Comparison of ENCODE assay signal across 18 cellular contexts in the genomic region with DNA sequence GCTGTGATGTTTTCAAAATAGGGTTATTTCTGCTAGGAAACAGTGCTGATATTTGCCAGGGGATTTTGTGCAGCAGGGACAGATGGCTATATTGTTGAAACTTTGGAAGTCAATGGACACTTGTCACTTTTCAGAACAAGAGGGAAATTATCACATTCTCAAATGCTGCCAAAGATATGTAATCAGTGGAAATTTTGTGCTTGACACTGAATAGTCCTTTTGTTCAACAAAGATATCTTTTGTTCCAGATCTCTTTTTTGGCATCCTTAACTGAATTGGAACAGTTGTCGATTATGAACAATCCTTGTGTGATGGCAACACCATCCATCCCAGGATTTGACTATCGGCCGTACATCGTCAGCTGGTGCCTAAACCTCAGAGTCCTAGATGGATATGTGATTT.
"Had no signal": no experiment of that assay in that cellular context is flagged by ENCODE, and none has a peak within 500 bp of the region (broad histone marks: within the 10 kb centered on the region; RNA-seq: fewer than 3 reads in every experiment).

No MANE protein-coding gene starts in this region.

- H3K4me3 ChIP-seq: ascending aorta, esophagus muscularis mucosa, heart left ventricle, left lung, right atrium auricular region, skin epidermis had no signal

- FAIRE-seq: bronchial epithelial cell, endometrium had no signal

- H3K4me1 ChIP-seq: ascending aorta, esophagus muscularis mucosa, heart left ventricle, left lung, right atrium auricular region had no signal

- H3K27me3 ChIP-seq: ascending aorta, esophagus muscularis mucosa, heart left ventricle, left lung, neutrophil, right atrium auricular region had no signal

- H3K27ac ChIP-seq: ascending aorta, esophagus muscularis mucosa, heart left ventricle, left lung, neutrophil, right atrium auricular region, skin epidermis had no signal

- DNase-seq: activated CD4-positive, CD25-positive, alpha-beta regulatory T cell treated with anti-CD3 and anti-CD28 coated beads, Interleukin-2, amount 50 U/mL, for 72 hours; activated naive CD4-positive, alpha-beta T cell treated with Interleukin-2 at 50 U/mL for 16 hours; heart left ventricle; islet precursor cell; left lung; mammary epithelial cell; naive thymus-derived CD8-positive, alpha-beta T cell; stimulated activated CD4-positive, alpha-beta T cell treated with anti-CD3 and anti-CD28 coated beads, Interleukin-15, amount 100 ng/mL, for 24 hours; stimulated activated CD4-positive, alpha-beta T cell treated with anti-CD3 and anti-CD28 coated beads, Interleukin-4, amount 100 ng/mL, for 1 hour; stimulated activated naive B cell treated with anti-CD40 and anti-IgM and Interleukin-4, amounts not matched to agents 10 μg/mL and 1 μg/mL and 100 μg/mL, for 72 hours; trophoblast cell had no signal

- H3K9me3 ChIP-seq: ascending aorta, esophagus muscularis mucosa, heart left ventricle, left lung, neutrophil, right atrium auricular region had no signal
